21 cellular contexts compared by ENCODE assay signal in the genomic region with DNA sequence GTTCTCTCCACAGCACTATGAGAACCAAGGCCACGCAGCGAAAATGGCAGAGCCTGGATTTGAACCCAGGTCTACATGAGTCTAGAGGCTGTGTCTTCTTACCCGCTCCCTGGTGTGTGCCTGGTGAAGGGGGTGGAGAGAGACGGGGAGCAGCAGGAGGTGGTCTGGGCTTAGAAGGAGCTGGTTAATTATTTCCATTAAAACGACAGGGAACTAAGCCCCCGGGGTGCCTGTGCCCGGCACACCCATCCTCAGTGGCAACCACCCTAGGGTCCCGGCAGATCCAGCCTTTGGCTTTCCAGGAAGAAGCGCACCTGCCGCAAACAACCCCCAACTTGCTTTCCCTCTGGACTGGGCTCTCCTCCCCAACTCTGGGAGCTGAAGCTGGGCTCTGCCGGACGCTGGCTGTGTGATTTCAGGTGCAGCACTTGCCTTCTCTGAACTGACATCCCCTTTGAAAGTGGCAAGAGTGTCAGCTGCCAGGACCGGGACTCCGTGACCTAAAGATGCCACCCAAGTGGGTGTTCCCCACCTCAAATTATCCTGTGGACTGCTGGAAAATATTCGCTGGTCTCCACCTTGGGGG.
"Had no signal": no experiment of that assay in that cellular context is flagged by ENCODE, and none has a peak within 500 bp of the region (broad histone marks: within the 10 kb centered on the region; RNA-seq: fewer than 3 reads in every experiment).

No MANE protein-coding gene starts in this region.

- H3K4me3 ChIP-seq: esophagus squamous epithelium, lower lobe of right lung, sigmoid colon, stomach, thyroid gland, vagina had no signal

- H3K27ac Mint-ChIP-seq: effector memory CD8-positive, alpha-beta T cell; immature natural killer cell; nephron progenitor cell; stimulated activated effector memory CD8-positive, alpha-beta T cell treated with anti-CD3 and anti-CD28 coated beads, Interleukin-12 subunit alpha, Interleukin-12 subunit beta, amount 100 ng/mL, for 72 hours had no signal

- H3K36me3 Mint-ChIP-seq: immature natural killer cell; naive thymus-derived CD8-positive, alpha-beta T cell; stimulated activated effector memory CD8-positive, alpha-beta T cell treated with anti-CD3 and anti-CD28 coated beads, Interleukin-12 subunit alpha, Interleukin-12 subunit beta, amount 100 ng/mL, for 72 hours had no signal

- H3K4me3 Mint-ChIP-seq: effector memory CD8-positive, alpha-beta T cell; immature natural killer cell; naive thymus-derived CD8-positive, alpha-beta T cell; nephron progenitor cell; stimulated activated effector memory CD8-positive, alpha-beta T cell treated with anti-CD3 and anti-CD28 coated beads, Interleukin-12 subunit alpha, Interleukin-12 subunit beta, amount 100 ng/mL, for 72 hours had no signal

- DNase-seq: cortex of kidney; effector memory CD8-positive, alpha-beta T cell; erythroblast; esophagus squamous epithelium; foreskin melanocyte; hypothalamus; immature natural killer cell; left ventricle myocardium superior; lower lobe of right lung; naive thymus-derived CD8-positive, alpha-beta T cell; nephron progenitor cell; occipital lobe; sigmoid colon; stimulated activated CD4-positive, alpha-beta T cell treated with anti-CD3 and anti-CD28 coated beads, Interleukin-2, amount 100 ng/mL, for 24 hours; stimulated activated CD4-positive, alpha-beta T cell treated with anti-CD3 and anti-CD28 coated beads, Interleukin-4, amount 100 ng/mL, for 24 hours; stimulated activated naive CD4-positive, alpha-beta T cell treated with Interleukin-2 at 50 U/mL for 16 hours; stomach; thyroid gland; trophoblast cell had no signal

- H3K9me3 Mint-ChIP-seq: effector memory CD8-positive, alpha-beta T cell; immature natural killer cell; nephron progenitor cell; stimulated activated effector memory CD8-positive, alpha-beta T cell treated with anti-CD3 and anti-CD28 coated beads, Interleukin-12 subunit alpha, Interleukin-12 subunit beta, amount 100 ng/mL, for 72 hours had no signal

- H3K4me1 ChIP-seq: lower lobe of right lung, thyroid gland, vagina had no signal

- ATAC-seq: effector memory CD8-positive, alpha-beta T cell; left ventricle myocardium superior; lower lobe of right lung; naive thymus-derived CD8-positive, alpha-beta T cell; stimulated activated effector memory CD8-positive, alpha-beta T cell treated with anti-CD3 and anti-CD28 coated beads, Interleukin-12 subunit alpha, Interleukin-12 subunit beta, amount 100 ng/mL, for 72 hours had no signal

- H3K27me3 ChIP-seq: esophagus squamous epithelium, sigmoid colon, stomach, thyroid gland, vagina had no signal

- H3K36me3 ChIP-seq: lower lobe of right lung, sigmoid colon, thyroid gland, vagina had no signal

- H3K4me1 Mint-ChIP-seq: immature natural killer cell; naive thymus-derived CD8-positive, alpha-beta T cell; stimulated activated effector memory CD8-positive, alpha-beta T cell treated with anti-CD3 and anti-CD28 coated beads, Interleukin-12 subunit alpha, Interleukin-12 subunit beta, amount 100 ng/mL, for 72 hours had no signal

- H3K27ac ChIP-seq: lower lobe of right lung, sigmoid colon, stomach, thyroid gland, vagina had no signal
